ENCODE assay signal across 2 cellular contexts in the genomic region with DNA sequence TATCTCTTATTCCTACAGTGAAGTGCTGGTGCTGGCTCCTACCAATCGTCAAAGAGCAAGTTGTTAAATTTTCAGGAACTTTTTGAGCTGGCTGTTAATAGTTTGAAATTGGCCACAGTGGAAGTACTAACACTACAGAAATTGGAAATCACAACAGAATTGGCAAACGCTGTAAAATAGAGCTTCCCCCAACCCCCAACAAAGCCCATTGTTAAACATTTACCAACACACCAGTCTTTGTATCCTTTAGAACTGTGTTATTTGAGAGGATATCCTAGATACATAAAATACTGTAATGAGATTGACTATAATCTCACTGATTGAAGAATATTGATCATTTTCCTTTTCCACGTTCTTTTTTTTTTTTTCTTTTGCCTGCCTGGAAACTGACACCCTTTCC.
TF ChIP-seq lines count a peak whose summit lies in the region.

No MANE protein-coding gene starts in this region.

TF ChIP-seq in GM23338, 12 proteins besides CTCF, POLR2A, EP300 and RAD21:
- TF ChIP-seq CREB1 (CRISPR knock-in tag; IDR thresholded peaks at IDR 0.05; ENCODE audit: low read depth): no peak
- TF ChIP-seq, protein P1, sequence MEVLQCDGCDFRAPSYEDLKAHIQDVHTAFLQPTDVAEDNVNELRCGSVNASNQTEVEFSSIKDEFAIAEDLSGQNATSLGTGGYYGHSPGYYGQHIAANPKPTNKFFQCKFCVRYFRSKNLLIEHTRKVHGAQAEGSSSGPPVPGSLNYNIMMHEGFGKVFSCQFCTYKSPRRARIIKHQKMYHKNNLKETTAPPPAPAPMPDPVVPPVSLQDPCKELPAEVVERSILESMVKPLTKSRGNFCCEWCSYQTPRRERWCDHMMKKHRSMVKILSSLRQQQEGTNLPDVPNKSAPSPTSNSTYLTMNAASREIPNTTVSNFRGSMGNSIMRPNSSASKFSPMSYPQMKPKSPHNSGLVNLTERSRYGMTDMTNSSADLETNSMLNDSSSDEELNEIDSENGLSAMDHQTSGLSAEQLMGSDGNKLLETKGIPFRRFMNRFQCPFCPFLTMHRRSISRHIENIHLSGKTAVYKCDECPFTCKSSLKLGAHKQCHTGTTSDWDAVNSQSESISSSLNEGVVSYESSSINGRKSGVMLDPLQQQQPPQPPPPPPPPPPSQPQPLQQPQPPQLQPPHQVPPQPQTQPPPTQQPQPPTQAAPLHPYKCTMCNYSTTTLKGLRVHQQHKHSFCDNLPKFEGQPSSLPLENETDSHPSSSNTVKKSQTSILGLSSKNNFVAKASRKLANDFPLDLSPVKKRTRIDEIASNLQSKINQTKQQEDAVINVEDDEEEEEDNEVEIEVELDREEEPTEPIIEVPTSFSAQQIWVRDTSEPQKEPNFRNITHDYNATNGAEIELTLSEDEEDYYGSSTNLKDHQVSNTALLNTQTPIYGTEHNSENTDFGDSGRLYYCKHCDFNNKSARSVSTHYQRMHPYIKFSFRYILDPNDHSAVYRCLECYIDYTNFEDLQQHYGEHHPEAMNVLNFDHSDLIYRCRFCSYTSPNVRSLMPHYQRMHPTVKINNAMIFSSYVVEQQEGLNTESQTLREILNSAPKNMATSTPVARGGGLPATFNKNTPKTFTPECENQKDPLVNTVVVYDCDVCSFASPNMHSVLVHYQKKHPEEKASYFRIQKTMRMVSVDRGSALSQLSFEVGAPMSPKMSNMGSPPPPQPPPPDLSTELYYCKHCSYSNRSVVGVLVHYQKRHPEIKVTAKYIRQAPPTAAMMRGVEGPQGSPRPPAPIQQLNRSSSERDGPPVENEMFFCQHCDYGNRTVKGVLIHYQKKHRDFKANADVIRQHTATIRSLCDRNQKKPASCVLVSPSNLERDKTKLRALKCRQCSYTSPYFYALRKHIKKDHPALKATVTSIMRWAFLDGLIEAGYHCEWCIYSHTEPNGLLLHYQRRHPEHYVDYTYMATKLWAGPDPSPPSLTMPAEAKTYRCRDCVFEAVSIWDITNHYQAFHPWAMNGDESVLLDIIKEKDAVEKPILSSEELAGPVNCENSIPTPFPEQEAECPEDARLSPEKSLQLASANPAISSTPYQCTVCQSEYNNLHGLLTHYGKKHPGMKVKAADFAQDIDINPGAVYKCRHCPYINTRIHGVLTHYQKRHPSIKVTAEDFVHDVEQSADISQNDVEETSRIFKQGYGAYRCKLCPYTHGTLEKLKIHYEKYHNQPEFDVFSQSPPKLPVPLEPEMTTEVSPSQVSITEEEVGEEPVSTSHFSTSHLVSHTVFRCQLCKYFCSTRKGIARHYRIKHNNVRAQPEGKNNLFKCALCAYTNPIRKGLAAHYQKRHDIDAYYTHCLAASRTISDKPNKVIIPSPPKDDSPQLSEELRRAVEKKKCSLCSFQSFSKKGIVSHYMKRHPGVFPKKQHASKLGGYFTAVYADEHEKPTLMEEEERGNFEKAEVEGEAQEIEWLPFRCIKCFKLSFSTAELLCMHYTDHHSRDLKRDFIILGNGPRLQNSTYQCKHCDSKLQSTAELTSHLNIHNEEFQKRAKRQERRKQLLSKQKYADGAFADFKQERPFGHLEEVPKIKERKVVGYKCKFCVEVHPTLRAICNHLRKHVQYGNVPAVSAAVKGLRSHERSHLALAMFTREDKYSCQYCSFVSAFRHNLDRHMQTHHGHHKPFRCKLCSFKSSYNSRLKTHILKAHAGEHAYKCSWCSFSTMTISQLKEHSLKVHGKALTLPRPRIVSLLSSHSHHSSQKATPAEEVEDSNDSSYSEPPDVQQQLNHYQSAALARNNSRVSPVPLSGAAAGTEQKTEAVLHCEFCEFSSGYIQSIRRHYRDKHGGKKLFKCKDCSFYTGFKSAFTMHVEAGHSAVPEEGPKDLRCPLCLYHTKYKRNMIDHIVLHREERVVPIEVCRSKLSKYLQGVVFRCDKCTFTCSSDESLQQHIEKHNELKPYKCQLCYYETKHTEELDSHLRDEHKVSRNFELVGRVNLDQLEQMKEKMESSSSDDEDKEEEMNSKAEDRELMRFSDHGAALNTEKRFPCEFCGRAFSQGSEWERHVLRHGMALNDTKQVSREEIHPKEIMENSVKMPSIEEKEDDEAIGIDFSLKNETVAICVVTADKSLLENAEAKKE (CRISPR knock-in tag; IDR thresholded peaks at IDR 0.05): no peak

TF ChIP-seq in H1, 55 proteins besides CTCF, POLR2A, EP300 and RAD21:
- TF ChIP-seq CHD2 (IDR thresholded peaks at IDR 0.05; ENCODE audit: low read length) (no peak), SIN3A (conservative IDR thresholded peaks at IDR 0.05 in 1 of 2, IDR thresholded peaks at IDR 0.05 in 1 of 2; ENCODE audit: low read depth in 1 of 2, low read length in 2 of 2) (no peak), POLR2AphosphoS5 (IDR thresholded peaks at IDR 0.05; ENCODE audit: low read depth, low read length) (no peak), CREB1 (IDR thresholded peaks at IDR 0.05) (no peak), KDM4A (IDR thresholded peaks at IDR 0.05; ENCODE audit: low read depth, low read length, severe bottlenecking) (no peak)
TF ChIP-seq in H1: peak in this region for 0.
